ENCODE assay signal across 14 cellular contexts in the genomic region with DNA sequence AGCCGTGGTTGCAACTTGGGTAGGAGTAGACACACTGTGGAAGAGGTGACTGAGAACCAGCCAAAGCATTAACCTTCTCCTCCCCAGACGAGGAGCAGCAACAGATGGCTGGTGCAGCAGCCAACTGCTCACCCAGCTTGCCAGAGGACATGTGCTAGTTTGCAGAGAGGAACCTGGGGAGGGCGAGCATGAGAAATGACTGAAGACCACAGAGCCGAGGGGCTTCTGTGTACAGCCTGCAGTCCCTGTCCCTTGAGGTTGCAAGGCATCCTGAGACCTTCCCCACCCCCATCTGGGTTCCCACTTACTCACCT.
DNase-seq lines count a peak whose midpoint lies in the region; TF ChIP-seq lines count a peak whose summit lies in the region.
"Had no signal": no experiment of that assay in that cellular context is flagged by ENCODE, and none has a peak within 500 bp of the region (broad histone marks: within the 10 kb centered on the region; RNA-seq: fewer than 3 reads in every experiment).

No MANE protein-coding gene starts in this region.

- no peak for DNase-seq in AG04450 (ENCODE audit: low read depth, low spot score)
- DNase-seq in NCI-H2171 treated with DMSO at 0.1 percent for 48 hours (lab: John Stamatoyannopoulos, UW): peak; percentile 88
- DNase-seq in stimulated activated CD4-positive, alpha-beta T cell treated with anti-CD3 and anti-CD28 coated beads, Interleukin-4, amount 100 ng/mL, for 4 hours: no peak
- no peak for DNase-seq in activated naive CD4-positive, alpha-beta T cell (lab: John Stamatoyannopoulos, UW)
- no peak for DNase-seq in stimulated activated naive CD4-positive, alpha-beta T cell treated with Interleukin-2 at 50 U/mL for 16 hours (lab: John Stamatoyannopoulos, UW)
- no peak for DNase-seq in NCI-H2029 treated with DMSO at 0.1 percent for 48 hours (lab: John Stamatoyannopoulos, UW)
- DNase-seq: effector CD4-positive, alpha-beta T cell; heart left ventricle; spleen; tibial artery had no signal

- peaks cover 3% of the 10 kb centered on the region for H3K4me1 ChIP-seq in ectodermal cell (ENCODE audit: control insufficient read depth, insufficient read depth, low read length)
- peaks cover 88% of the 10 kb centered on the region for H3K4me1 ChIP-seq in muscle layer of colon (ENCODE audit: insufficient read depth, low read length)

- H3K36me3 ChIP-seq in ectodermal cell (ENCODE audit: control insufficient read depth, insufficient read depth, low read length) (peaks cover 35% of the 10 kb centered on the region), muscle layer of colon (ENCODE audit: insufficient read depth, low read length) (peaks cover 74% of the 10 kb centered on the region)

- peak overlapping the region; percentile 39 for H3K27ac ChIP-seq in AG04450 (ENCODE audit: low read depth, low read length)
- peak overlapping the region; percentile 84 for H3K27ac ChIP-seq in ectodermal cell (ENCODE audit: insufficient read depth, low read depth, low read length, poor library complexity, severe bottlenecking)
- peak overlapping the region; percentile 83 for H3K27ac ChIP-seq in muscle layer of colon (ENCODE audit: low read depth, low read length)
- H3K27ac ChIP-seq: KMS-11, spleen, tibial artery had no signal

- peak overlapping the region; percentile 24 for H3K9ac ChIP-seq in muscle layer of colon (ENCODE audit: low read length)
- H3K9ac ChIP-seq: KMS-11 had no signal

- H3K4me3 ChIP-seq in AG04450 (ENCODE audit: low read depth, low read length) (no peak overlapping the region), ectodermal cell (ENCODE audit: insufficient read depth, low read depth, low read length) (no peak overlapping the region), muscle layer of colon (ENCODE audit: low read depth in 1 of 2, low read length in 2 of 2) (no peak overlapping the region)
- H3K4me3 ChIP-seq: left lung, spleen, tibial artery had no signal

- no peak for TF ChIP-seq CTCF in AG04450 (IDR thresholded peaks at IDR 0.05; ENCODE audit: low read depth, low read length)

- no peaks in the 10 kb centered on the region; the same call in 1 of the 2 replicates for H3K9me3 ChIP-seq in AG04450 (ENCODE audit: control insufficient read depth, insufficient read depth, low read length)
- no peaks in the 10 kb centered on the region for H3K9me3 ChIP-seq in ectodermal cell (ENCODE audit: control insufficient read depth, low read length)
- no peaks in the 10 kb centered on the region for H3K9me3 ChIP-seq in muscle layer of colon (ENCODE audit: low read length)
- H3K9me3 ChIP-seq: heart left ventricle, left lung, spleen, tibial artery had no signal

- H3K27me3 ChIP-seq in AG04450 (ENCODE audit: control insufficient read depth, insufficient read depth, low read length) (no peaks in the 10 kb centered on the region), ectodermal cell (ENCODE audit: control insufficient read depth, insufficient read depth, low read length, poor library complexity, severe bottlenecking) (no peaks in the 10 kb centered on the region), muscle layer of colon (ENCODE audit: control insufficient read depth in 1 of 2, insufficient read depth in 2 of 2, low read length in 2 of 2) (no peaks in the 10 kb centered on the region)

- CTCF ChIA-PET in AG04450 (lab: Charles Lee): no interaction called here

- POLR2A ChIA-PET in AG04450 (lab: Yijun Ruan, JAX): no interaction called here

- WGBS in ectodermal cell, 2 experiments: 87 to 88% methylated on average over 4 of the region's 4 CpGs
